Comparison of ENCODE assay signal across 1 cellular context in genomic region chr4:139735381-139736256, GRCh38.
A peak's percentile ranks its signal among the peaks of the same experiment; 100 is the strongest.
TF ChIP-seq lines count a peak whose summit lies in the region.

No MANE protein-coding gene starts in this region.

TF ChIP-seq in H1, 55 proteins besides CTCF, POLR2A, EP300 and RAD21 (continued from another document):
- TF ChIP-seq EZH2 (IDR thresholded peaks at IDR 0.05; ENCODE audit: low read depth, low read length, severe bottlenecking) (peak; percentile 31), GABPA (IDR thresholded peaks at IDR 0.05; ENCODE audit: borderline replicate concordance, insufficient read depth, low read length) (no peak), ASH2L (IDR thresholded peaks at IDR 0.05; ENCODE audit: low read length) (peak; percentile 16), MAX (IDR thresholded peaks at IDR 0.05) (peak; percentile 26)
